In the genomic region with DNA sequence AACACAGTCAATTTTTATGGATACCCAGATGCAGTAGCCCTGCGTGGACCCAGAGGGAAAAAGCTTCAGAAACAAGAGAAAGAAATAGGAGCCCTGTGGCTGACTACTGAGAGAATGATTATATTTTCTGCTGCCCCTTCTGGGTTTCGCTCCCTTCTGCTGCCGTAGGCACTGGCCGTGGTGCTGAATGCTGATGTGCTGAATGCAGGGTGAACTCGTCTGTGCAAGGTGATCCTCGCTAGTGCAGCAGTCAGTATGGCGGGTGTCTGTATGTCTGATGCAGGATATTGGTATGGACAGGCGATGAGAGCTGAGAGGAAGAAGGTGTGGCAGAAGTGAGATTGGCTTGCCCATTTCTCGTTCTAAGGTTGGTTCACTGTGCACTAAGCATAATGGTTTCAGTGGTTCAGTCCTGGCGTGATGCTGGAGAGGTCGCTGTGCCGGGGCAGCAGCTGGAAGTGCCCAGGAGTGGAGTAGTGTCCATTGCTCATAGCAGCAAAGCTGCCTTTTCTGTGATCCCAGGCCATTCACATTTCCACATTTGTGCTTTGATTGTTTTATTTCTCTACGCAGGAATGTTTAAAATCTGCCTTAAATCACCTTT, we compare ENCODE assay signal across 10 cellular contexts.
DNase-seq lines count a peak whose midpoint lies in the region; ATAC-seq and TF ChIP-seq lines count a peak whose summit lies in the region.
"Had no signal": no experiment of that assay in that cellular context is flagged by ENCODE, and none has a peak within 500 bp of the region (broad histone marks: within the 10 kb centered on the region; RNA-seq: fewer than 3 reads in every experiment).

No MANE protein-coding gene starts in this region.

- H3K9me3 Mint-ChIP-seq in activated CD4-positive, alpha-beta T cell treated with anti-CD3 and anti-CD28 coated beads, Interleukin-2, amount 10 ng/mL, durations not matched to agents 24 days and 14 days = no peaks in the 10 kb centered on the region

- no peaks in the 10 kb centered on the region for H3K36me3 Mint-ChIP-seq in activated CD4-positive, alpha-beta T cell treated with anti-CD3 and anti-CD28 coated beads, Interleukin-2, amount 10 ng/mL, durations not matched to agents 24 days and 14 days (ENCODE audit: low read depth)
- H3K36me3 Mint-ChIP-seq: activated naive CD8-positive, alpha-beta T cell; memory B cell had no signal

- intact Hi-C loops in activated CD4-positive, alpha-beta T cell treated with anti-CD3 and anti-CD28 coated beads, Interleukin-2, amount 10 ng/mL, durations not matched to agents 24 days and 14 days (cut with micrococcal nuclease) = no loop called here

- no peaks in the 10 kb centered on the region for H3K27me3 Mint-ChIP-seq in activated CD4-positive, alpha-beta T cell treated with anti-CD3 and anti-CD28 coated beads, Interleukin-2, amount 10 ng/mL, durations not matched to agents 24 days and 14 days

- no peak overlapping the region for H3K4me3 Mint-ChIP-seq in activated CD4-positive, alpha-beta T cell treated with anti-CD3 and anti-CD28 coated beads, Interleukin-2, amount 10 ng/mL, durations not matched to agents 24 days and 14 days
- H3K4me3 Mint-ChIP-seq: activated naive CD8-positive, alpha-beta T cell; memory B cell had no signal

- no peak for ATAC-seq in HG03196 (IDR thresholded peaks at IDR 0.05; ENCODE audit: unreplicated experiment)

- no peaks in the 10 kb centered on the region for H3K4me1 Mint-ChIP-seq in activated CD4-positive, alpha-beta T cell treated with anti-CD3 and anti-CD28 coated beads, Interleukin-2, amount 10 ng/mL, durations not matched to agents 24 days and 14 days
- H3K4me1 Mint-ChIP-seq: memory B cell had no signal

- no peak for TF ChIP-seq CTCF in epithelial cell of esophagus (IDR thresholded peaks at IDR 0.05; ENCODE audit: insufficient read depth, low read depth, low read length, missing control alignments)

- DNase-seq in activated CD4-positive, alpha-beta T cell treated with anti-CD3 and anti-CD28 coated beads, Interleukin-2, amount 10 ng/mL, durations not matched to agents 24 days and 14 days = peak; percentile 63
- no peak for DNase-seq in activated CD4-positive, alpha-beta T cell treated with anti-CD3 and anti-CD28 coated beads, Interleukin-2, amount 50 U/mL, for 1 hour
- DNase-seq in epithelial cell of esophagus (ENCODE audit: low read depth) (peak; percentile 42), renal cortical epithelial cell (ENCODE audit: low read depth) (peak; percentile 31), T-helper 9 cell (no peak)
- no peak for DNase-seq in stimulated activated CD4-positive, alpha-beta T cell treated with anti-CD3 and anti-CD28 coated beads, Interleukin-12 subunit alpha, Interleukin-12 subunit beta, amount 100 ng/mL, for 4 hours

- H3K27ac Mint-ChIP-seq in activated CD4-positive, alpha-beta T cell treated with anti-CD3 and anti-CD28 coated beads, Interleukin-2, amount 10 ng/mL, durations not matched to agents 24 days and 14 days = no peak overlapping the region
- H3K27ac Mint-ChIP-seq: activated naive CD8-positive, alpha-beta T cell; memory B cell had no signal

- no peak overlapping the region for H3K4me3 ChIP-seq in epithelial cell of esophagus (ENCODE audit: low read length)

TF ChIP-seq in PFSK-1, 5 proteins besides CTCF, POLR2A, EP300 and RAD21:
- TF ChIP-seq REST (IDR thresholded peaks at IDR 0.05; ENCODE audit: insufficient read depth in 1 of 2, low read depth in 2 of 2, low read length in 2 of 2) (peak; percentile 88 to 97), FOXP2 (optimal IDR thresholded peaks at IDR 0.05; ENCODE audit: borderline replicate concordance, extremely low read depth, extremely low read length, insufficient read depth) (no peak), SIN3A (IDR thresholded peaks at IDR 0.05; ENCODE audit: borderline replicate concordance, insufficient read depth, low read length) (no peak), POLR2AphosphoS5 (IDR thresholded peaks at IDR 0.05; ENCODE audit: low read depth, low read length) (no peak), TAF1 (IDR thresholded peaks at IDR 0.05; ENCODE audit: borderline replicate concordance, insufficient read depth, low read length) (no peak)

Comparison
In these comparisons a context has a peak if more than half of its experiments do, and no peak if none do; other contexts are left out.
1. DNase-seq: peak in activated CD4-positive, alpha-beta T cell treated with anti-CD3 and anti-CD28 coated beads, Interleukin-2, amount 10 ng/mL, durations not matched to agents 24 days and 14 days (single experiment), epithelial cell of esophagus (single experiment) and renal cortical epithelial cell (single experiment); none in activated CD4-positive, alpha-beta T cell treated with anti-CD3 and anti-CD28 coated beads, Interleukin-2, amount 50 U/mL, for 1 hour (single experiment), stimulated activated CD4-positive, alpha-beta T cell treated with anti-CD3 and anti-CD28 coated beads, Interleukin-12 subunit alpha, Interleukin-12 subunit beta, amount 100 ng/mL, for 4 hours (single experiment) and T-helper 9 cell (single experiment).